ENCODE assay signal across 9 cellular contexts in the genomic region with DNA sequence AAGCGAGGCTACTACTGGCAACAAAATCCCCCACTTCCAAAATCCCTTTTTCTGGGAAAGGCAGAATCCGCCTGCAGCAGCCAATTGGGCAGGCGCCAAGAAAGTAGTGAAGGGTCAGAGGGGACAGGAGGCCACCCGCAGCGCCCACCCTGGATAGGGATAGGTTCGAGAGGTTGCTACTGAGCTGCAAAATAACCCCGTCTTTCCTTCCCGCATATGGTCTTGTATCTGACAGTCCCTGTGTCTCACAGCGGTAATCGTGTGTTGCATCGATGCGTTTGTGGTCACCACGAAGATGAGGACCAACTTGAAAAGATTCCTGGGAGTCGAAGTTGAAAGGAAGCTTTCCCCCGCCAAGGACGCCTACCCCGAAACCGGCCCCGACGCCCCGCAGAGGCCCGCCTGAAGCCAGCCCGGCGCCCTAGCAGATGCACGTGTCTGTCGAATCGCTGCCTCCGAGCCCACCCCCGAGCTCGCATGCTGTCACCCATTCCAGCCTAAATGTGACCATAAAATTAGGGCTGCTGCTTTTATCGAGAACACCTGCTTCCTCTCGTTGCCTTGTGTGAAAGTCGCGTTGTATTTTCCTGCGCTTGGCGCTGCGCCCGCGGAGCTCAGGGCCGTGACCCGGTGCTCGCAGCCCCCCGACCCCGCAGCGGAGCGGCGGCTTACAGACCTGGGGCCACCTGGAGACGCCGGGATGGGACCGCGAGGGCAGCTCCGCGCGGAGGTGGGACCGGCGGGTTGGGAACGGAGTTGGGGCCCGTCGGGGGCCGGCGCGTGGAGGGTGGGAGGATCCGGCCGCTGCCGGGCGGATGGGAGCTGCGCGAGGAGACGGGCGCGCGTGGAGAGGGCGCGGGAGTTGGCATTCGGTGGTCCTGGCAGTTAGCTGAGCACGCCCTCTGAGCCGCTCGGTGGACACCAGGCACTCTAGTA. TPM values are rescaled to one million over a fixed set of nuclear protein-coding genes. Genes with fewer than 3 reads are reported as not detected.
A peak's percentile ranks its signal among the peaks of the same experiment; 100 is the strongest.
DNase-seq lines count a peak whose midpoint lies in the region; ATAC-seq and TF ChIP-seq lines count a peak whose summit lies in the region.
"Had no signal": no experiment of that assay in that cellular context is flagged by ENCODE, and none has a peak within 500 bp of the region (broad histone marks: within the 10 kb centered on the region; RNA-seq: fewer than 3 reads in every experiment).

A gene with protein sequence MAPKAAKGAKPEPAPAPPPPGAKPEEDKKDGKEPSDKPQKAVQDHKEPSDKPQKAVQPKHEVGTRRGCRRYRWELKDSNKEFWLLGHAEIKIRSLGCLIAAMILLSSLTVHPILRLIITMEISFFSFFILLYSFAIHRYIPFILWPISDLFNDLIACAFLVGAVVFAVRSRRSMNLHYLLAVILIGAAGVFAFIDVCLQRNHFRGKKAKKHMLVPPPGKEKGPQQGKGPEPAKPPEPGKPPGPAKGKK (plus strand): TSS at position 868 of the 936 bp plus-strand sequence. CDS start 145 bp downstream, outside the sequence.

- H3K27me3 Mint-ChIP-seq in activated naive CD4-positive, alpha-beta T cell treated with anti-CD3 and anti-CD28 coated beads, Interleukin-2, amount 10 ng/mL, durations not matched to agents 7 days and 5 days: peaks cover 50% of the 10 kb centered on the region
- peaks cover 35% of the 10 kb centered on the region for H3K27me3 Mint-ChIP-seq in stimulated activated memory B cell treated with anti-CD40 and anti-IgM and Interleukin-4, amounts not matched to agents 10 μg/mL and 1 μg/mL and 100 μg/mL, for 72 hours

- peak within 1 kb of the TSS; percentile 44 for H3K4me2 ChIP-seq in SK-N-SH
- H3K4me2 ChIP-seq: A549 had no signal

- POLR2A ChIA-PET in SK-N-SH (lab: Yijun Ruan, JAX): interaction anchor here (0.6 kb wide), 1 partner anchor 13 kb away, joined by 3 read pairs; a partner anchor contains a TSS

- peaks cover 13% of the 10 kb centered on the region for H3K4me1 Mint-ChIP-seq in activated naive CD4-positive, alpha-beta T cell treated with anti-CD3 and anti-CD28 coated beads, Interleukin-2, amount 10 ng/mL, durations not matched to agents 7 days and 5 days
- peaks cover 8% of the 10 kb centered on the region for H3K4me1 Mint-ChIP-seq in stimulated activated memory B cell treated with anti-CD40 and anti-IgM and Interleukin-4, amounts not matched to agents 10 μg/mL and 1 μg/mL and 100 μg/mL, for 72 hours

- no peaks in the 10 kb centered on the region for H3K9me2 ChIP-seq in SK-N-SH

- H3K9ac ChIP-seq in SK-N-SH: no peak within 1 kb of the TSS

- peaks cover 0 to 16% of the 10 kb centered on the region in 2 experiments; a peak in 2 of 4 replicates for H3K4me1 ChIP-seq in SK-N-SH (ENCODE audit: control insufficient read depth in 1 of 2, insufficient read depth in 2 of 2, low read depth in 1 of 2, low read length in 1 of 2)
- H3K4me1 ChIP-seq: A549 had no signal

- no peak for TF ChIP-seq EP300 in SK-N-SH (IDR thresholded peaks at IDR 0.05; ENCODE audit: borderline replicate concordance in 1 of 2, low read depth in 1 of 2, low read length in 1 of 2)

- H3K27ac Mint-ChIP-seq in activated naive CD4-positive, alpha-beta T cell treated with anti-CD3 and anti-CD28 coated beads, Interleukin-2, amount 10 ng/mL, durations not matched to agents 7 days and 5 days: no peak within 1 kb of the TSS
- H3K27ac Mint-ChIP-seq in stimulated activated memory B cell treated with anti-CD40 and anti-IgM and Interleukin-4, amounts not matched to agents 10 μg/mL and 1 μg/mL and 100 μg/mL, for 72 hours: no peak within 1 kb of the TSS

- no peaks in the 10 kb centered on the region for H3K36me3 ChIP-seq in SK-N-SH (replicated peaks in 1 of 2; ENCODE audit: control insufficient read depth in 1 of 2, insufficient read depth in 2 of 2, low read length in 1 of 2)

- peak within 1 kb of the TSS; percentile 31 to 52; a peak in 2 of 4 replicates for H3K27ac ChIP-seq in SK-N-SH (ENCODE audit: low read depth in 2 of 2, low read length in 1 of 2)
- H3K27ac ChIP-seq: A549 had no signal

- H3K79me2 ChIP-seq in SK-N-SH (ENCODE audit: insufficient read depth): no peaks in the 10 kb centered on the region

- no peaks in the 10 kb centered on the region for H4K20me1 ChIP-seq in SK-N-SH (ENCODE audit: insufficient read depth)

- CTCF ChIA-PET in SK-N-SH (lab: Yijun Ruan, JAX): interaction anchor here (0.7 to 2.8 kb wide), 4 partner anchors 10 to 172 kb away, joined by 3 to 9 read pairs (median 4); no protein-coding TSS in a partner anchor
- CTCF ChIA-PET in activated naive CD4-positive, alpha-beta T cell treated with anti-CD3 and anti-CD28 coated beads, Interleukin-2, amount 10 ng/mL, durations not matched to agents 7 days and 5 days (lab: Charles Lee): interaction anchor here (0.6 to 3.3 kb wide), 9 partner anchors 9 to 289 kb away, joined by 3 to 13 read pairs (median 5); no protein-coding TSS in a partner anchor

- ATAC-seq in SK-N-SH treated with all-trans-retinoic acid at 6 μM for 48 hours (no peak), GM21576 (IDR thresholded peaks at IDR 0.05; ENCODE audit: unreplicated experiment) (no peak)
- ATAC-seq in stimulated activated memory B cell treated with anti-CD40 and anti-IgM and Interleukin-4, amounts not matched to agents 10 μg/mL and 1 μg/mL and 100 μg/mL, for 72 hours: peak; percentile 20
- ATAC-seq: A549 had no signal

- no peak within 1 kb of the TSS for H3K4me3 ChIP-seq in SK-N-SH (ENCODE audit: low read depth in 2 of 2, low read length in 1 of 2)
- peak within 1 kb of the TSS; percentile 5 for H3K4me3 ChIP-seq in iPS-18c (ENCODE audit: insufficient read depth, low read depth, low read length)
- H3K4me3 ChIP-seq: A549 had no signal

- TF ChIP-seq RAD21 in SK-N-SH (IDR thresholded peaks at IDR 0.05; ENCODE audit: low read length): no peak

- 92% methylated on average over 78 of the region's 78 CpGs for WGBS in SK-N-SH (ENCODE audit: low lambda C conversion rate)

- H3K27me3 ChIP-seq in SK-N-SH (ENCODE audit: insufficient read depth): no peaks in the 10 kb centered on the region

- TF ChIP-seq CTCF in SK-N-SH (IDR thresholded peaks at IDR 0.05): no peak

- no peak within 1 kb of the TSS for H2AFZ ChIP-seq in SK-N-SH (ENCODE audit: low read depth)

- no peaks in the 10 kb centered on the region for H3K9me3 Mint-ChIP-seq in activated naive CD4-positive, alpha-beta T cell treated with anti-CD3 and anti-CD28 coated beads, Interleukin-2, amount 10 ng/mL, durations not matched to agents 7 days and 5 days
- peaks cover 3% of the 10 kb centered on the region for H3K9me3 Mint-ChIP-seq in stimulated activated memory B cell treated with anti-CD40 and anti-IgM and Interleukin-4, amounts not matched to agents 10 μg/mL and 1 μg/mL and 100 μg/mL, for 72 hours

- peak within 1 kb of the TSS; percentile 42 for H3K4me3 Mint-ChIP-seq in activated naive CD4-positive, alpha-beta T cell treated with anti-CD3 and anti-CD28 coated beads, Interleukin-2, amount 10 ng/mL, durations not matched to agents 7 days and 5 days
- H3K4me3 Mint-ChIP-seq in stimulated activated memory B cell treated with anti-CD40 and anti-IgM and Interleukin-4, amounts not matched to agents 10 μg/mL and 1 μg/mL and 100 μg/mL, for 72 hours: peak within 1 kb of the TSS; percentile 43

- no peaks in the 10 kb centered on the region for H3K9me3 ChIP-seq in SK-N-SH
- H3K9me3 ChIP-seq in iPS-18c (ENCODE audit: control insufficient read depth, insufficient read depth, low read length): no peaks in the 10 kb centered on the region
- H3K9me3 ChIP-seq: A549 had no signal

- peaks cover 7% of the 10 kb centered on the region for H3F3A ChIP-seq in SK-N-SH (replicated peaks; ENCODE audit: insufficient read depth)

- no peaks in the 10 kb centered on the region for H3K36me3 Mint-ChIP-seq in activated naive CD4-positive, alpha-beta T cell treated with anti-CD3 and anti-CD28 coated beads, Interleukin-2, amount 10 ng/mL, durations not matched to agents 7 days and 5 days
- H3K36me3 Mint-ChIP-seq in stimulated activated memory B cell treated with anti-CD40 and anti-IgM and Interleukin-4, amounts not matched to agents 10 μg/mL and 1 μg/mL and 100 μg/mL, for 72 hours: peaks cover 6% of the 10 kb centered on the region

- DNase-seq in SK-N-SH (no peak), GOT3 (lab: John Stamatoyannopoulos, UW) (no peak), HuH-7 (ENCODE audit: low spot score) (no peak)
- no peak for DNase-seq in activated naive CD4-positive, alpha-beta T cell treated with anti-CD3 and anti-CD28 coated beads, Interleukin-2, amount 10 ng/mL, durations not matched to agents 7 days and 5 days

TF ChIP-seq in SK-N-SH, 30 proteins besides CTCF, POLR2A, EP300 and RAD21 (continues in another document):
- no peak for TF ChIP-seq GATA2 (CRISPR knock-in tag; IDR thresholded peaks at IDR 0.05)
- no peak for TF ChIP-seq SIN3A (IDR thresholded peaks at IDR 0.05; ENCODE audit: borderline replicate concordance, low read depth, low read length)
- TF ChIP-seq FOXM1 (IDR thresholded peaks at IDR 0.05; ENCODE audit: low read depth): no peak
- TF ChIP-seq EZH2phosphoT487 (IDR thresholded peaks at IDR 0.05; ENCODE audit: borderline replicate concordance, low read depth): no peak
- no peak for TF ChIP-seq CHD2 (IDR thresholded peaks at IDR 0.05; ENCODE audit: low read length, partially characterized antibody)
- no peak for TF ChIP-seq FOXJ3 (CRISPR knock-in tag; IDR thresholded peaks at IDR 0.05)
- TF ChIP-seq JUND (IDR thresholded peaks at IDR 0.05): no peak
- TF ChIP-seq GABPA (IDR thresholded peaks at IDR 0.05; ENCODE audit: low read depth): no peak
- no peak for TF ChIP-seq NFIC (IDR thresholded peaks at IDR 0.05; ENCODE audit: borderline replicate concordance)

TF ChIP-seq in SK-N-SH treated with all-trans-retinoic acid at 6 μM for 48 hours, 23 proteins besides CTCF, POLR2A, EP300 and RAD21 (continues in another document):
- TF ChIP-seq TCF4 (CRISPR knock-in tag; IDR thresholded peaks at IDR 0.05; ENCODE audit: borderline replicate concordance) (no peak), ZNF70 (CRISPR knock-in tag; IDR thresholded peaks at IDR 0.05) (no peak), ARNTL (CRISPR knock-in tag; IDR thresholded peaks at IDR 0.05; ENCODE audit: borderline replicate concordance, low read depth) (no peak), OSR1 (CRISPR knock-in tag; IDR thresholded peaks at IDR 0.05) (no peak), SNAI2 (CRISPR knock-in tag; IDR thresholded peaks at IDR 0.05) (no peak), ESRRG (CRISPR knock-in tag; IDR thresholded peaks at IDR 0.05) (no peak)

RNA-seq across cellular contexts. Expression of the gene that starts here (rescaled TPM):
- polyA plus RNA-seq in SK-N-SH (2012; rRNA removed): not detected in 2 replicates
- polyA plus RNA-seq in SK-N-SH (2012; cell fraction: cytosol; rRNA removed): 0.07 TPM in 1 of 2 replicates, not detected in the other
- polyA plus RNA-seq in SK-N-SH (2012; cell fraction: nucleus; rRNA removed): 0.39 and 0.46 TPM in 2 replicates
